In genomic region chr5:33332804-33333203, GRCh38 we compare ENCODE assay signal across 32 cellular contexts.
"Had no signal": no experiment of that assay in that cellular context is flagged by ENCODE, and none has a peak within 500 bp of the region (broad histone marks: within the 10 kb centered on the region; RNA-seq: fewer than 3 reads in every experiment).

No MANE protein-coding gene starts in this region.

- H3K36me3 Mint-ChIP-seq: activated naive CD4-positive, alpha-beta T cell treated with anti-CD3 and anti-CD28 coated beads, Interleukin-2, amount 50 U/mL, for 24 hours; activated naive CD8-positive, alpha-beta T cell treated with anti-CD3 and anti-CD28 coated beads for 36 hours; T-cell had no signal

- H3K9me3 Mint-ChIP-seq: activated B cell treated with CpG ODN at 0.5 μM for 24 hours; activated CD8-positive, alpha-beta T cell treated with anti-CD3 and anti-CD28 coated beads for 36 hours; activated naive CD4-positive, alpha-beta T cell treated with anti-CD3 and anti-CD28 coated beads for 36 hours; activated naive CD8-positive, alpha-beta T cell treated with anti-CD3 and anti-CD28 coated beads for 36 hours; activated naive CD8-positive, alpha-beta T cell treated with anti-CD3 and anti-CD28 coated beads, Interleukin-2, amount 50 U/mL, for 24 hours; activated T-cell treated with anti-CD3 and anti-CD28 coated beads, Interleukin-2, amount 50 U/mL, for 4 hours; activated T-helper 2 cell treated with anti-CD3 and anti-CD28 coated beads, Interferon-gamma antibody, Interleukin-2, Interleukin-4, amounts not matched to agents 10 μg/mL and 5 μg/mL and 100 μg/mL, durations not matched to agents 14 hours and 24 hours and 36 hours; central memory CD8-positive, alpha-beta T cell; dendritic cell treated with granulocyte-macrophage colony-stimulating factor and Interleukin-4, amounts not matched to agents 40 ng/mL and 50 ng/mL, for 4 days; endodermal cell; T-cell; T-helper 1 cell treated with Interleukin-12 subunit alpha and Interleukin-12 subunit beta and Interleukin-4 antibody, amounts not matched to agents 30 μg/mL and 1 μg/mL, for 36 hours; T-helper 2 cell treated with Interferon-gamma antibody and Interleukin-4, amounts not matched to agents 5 μg/mL and 100 μg/mL, for 36 hours had no signal

- H3K27me3 ChIP-seq: adrenal gland, ascending aorta, brain microvascular endothelial cell, esophagus muscularis mucosa, foreskin keratinocyte, gastrocnemius medialis had no signal

- H3K9me3 ChIP-seq: adrenal gland, ascending aorta, esophagus muscularis mucosa, gastrocnemius medialis had no signal

- H3K4me3 Mint-ChIP-seq: activated B cell treated with CpG ODN at 0.5 μM for 24 hours; activated CD8-positive, alpha-beta T cell treated with anti-CD3 and anti-CD28 coated beads for 36 hours; activated naive CD4-positive, alpha-beta T cell treated with anti-CD3 and anti-CD28 coated beads for 36 hours; activated naive CD4-positive, alpha-beta T cell treated with anti-CD3 and anti-CD28 coated beads, Interleukin-2, amount 50 U/mL, for 24 hours; activated naive CD8-positive, alpha-beta T cell treated with anti-CD3 and anti-CD28 coated beads for 36 hours; activated naive CD8-positive, alpha-beta T cell treated with anti-CD3 and anti-CD28 coated beads, Interleukin-2, amount 50 U/mL, for 24 hours; activated T-cell treated with anti-CD3 and anti-CD28 coated beads, Interleukin-2, amount 50 U/mL, for 4 hours; central memory CD8-positive, alpha-beta T cell; dendritic cell treated with granulocyte-macrophage colony-stimulating factor and Interleukin-4, amounts not matched to agents 40 ng/mL and 50 ng/mL, for 4 days; endodermal cell; T-cell; T-helper 1 cell treated with Interleukin-12 subunit alpha and Interleukin-12 subunit beta and Interleukin-4 antibody, amounts not matched to agents 30 μg/mL and 1 μg/mL, for 36 hours; T-helper 2 cell treated with Interferon-gamma antibody and Interleukin-4, amounts not matched to agents 5 μg/mL and 100 μg/mL, for 36 hours had no signal

- DNase-seq: activated B cell treated with CpG ODN at 0.5 μM for 24 hours; activated CD4-positive, alpha-beta T cell treated with anti-CD3 and anti-CD28 coated beads for 48 hours; activated CD4-positive, alpha-beta T cell treated with anti-CD3 and anti-CD28 coated beads, Interleukin-2, amount 50 U/mL, for 1 hour; activated CD4-positive, alpha-beta T cell treated with anti-CD3 and anti-CD28 coated beads, Interleukin-2, amount 50 U/mL, for 48 hours; activated CD8-positive, alpha-beta memory T cell treated with anti-CD3 and anti-CD28 coated beads for 24 hours; activated CD8-positive, alpha-beta T cell treated with anti-CD3 and anti-CD28 coated beads for 36 hours; activated effector memory CD4-positive, alpha-beta T cell treated with anti-CD3 and anti-CD28 coated beads, Interleukin-2, amount 50 U/mL, for 16 hours; activated naive CD4-positive, alpha-beta T cell treated with anti-CD3 and anti-CD28 coated beads for 36 hours; activated naive CD8-positive, alpha-beta T cell treated with anti-CD3 and anti-CD28 coated beads for 36 hours; activated naive CD8-positive, alpha-beta T cell treated with anti-CD3 and anti-CD28 coated beads, Interleukin-2, amount 50 U/mL, for 24 hours; activated T-cell treated with anti-CD3 and anti-CD28 coated beads, Interleukin-2, amount 50 U/mL, for 4 hours; adrenal gland; brain microvascular endothelial cell; dorsolateral prefrontal cortex; effector memory CD4-positive, alpha-beta T cell; endodermal cell; foreskin keratinocyte; gastrocnemius medialis; SW 1271; T-cell; T1000; WERI-Rb-1 had no signal

- FAIRE-seq: bronchial epithelial cell had no signal

- H3K27me3 Mint-ChIP-seq: activated naive CD4-positive, alpha-beta T cell treated with anti-CD3 and anti-CD28 coated beads, Interleukin-2, amount 50 U/mL, for 24 hours; activated naive CD8-positive, alpha-beta T cell treated with anti-CD3 and anti-CD28 coated beads for 36 hours; activated naive CD8-positive, alpha-beta T cell treated with anti-CD3 and anti-CD28 coated beads, Interleukin-2, amount 50 U/mL, for 24 hours; central memory CD8-positive, alpha-beta T cell had no signal

- H3K4me3 ChIP-seq: adrenal gland, ascending aorta, coronary artery, dorsolateral prefrontal cortex, esophagus muscularis mucosa, gastrocnemius medialis had no signal

- H3K4me1 Mint-ChIP-seq: activated B cell treated with CpG ODN at 0.5 μM for 24 hours; activated naive CD4-positive, alpha-beta T cell treated with anti-CD3 and anti-CD28 coated beads, Interleukin-2, amount 50 U/mL, for 24 hours; activated naive CD8-positive, alpha-beta T cell treated with anti-CD3 and anti-CD28 coated beads for 36 hours; activated naive CD8-positive, alpha-beta T cell treated with anti-CD3 and anti-CD28 coated beads, Interleukin-2, amount 50 U/mL, for 24 hours; central memory CD8-positive, alpha-beta T cell; endodermal cell; T-cell had no signal

- H3K27ac ChIP-seq: adrenal gland, ascending aorta, brain microvascular endothelial cell, coronary artery, dorsolateral prefrontal cortex, esophagus muscularis mucosa, foreskin keratinocyte, gastrocnemius medialis, WERI-Rb-1 had no signal

- H3K36me3 ChIP-seq: adrenal gland, ascending aorta, brain microvascular endothelial cell, esophagus muscularis mucosa, gastrocnemius medialis, WERI-Rb-1 had no signal

- H3K27ac Mint-ChIP-seq: activated B cell treated with CpG ODN at 0.5 μM for 24 hours; activated CD8-positive, alpha-beta T cell treated with anti-CD3 and anti-CD28 coated beads for 36 hours; activated naive CD4-positive, alpha-beta T cell treated with anti-CD3 and anti-CD28 coated beads for 36 hours; activated naive CD4-positive, alpha-beta T cell treated with anti-CD3 and anti-CD28 coated beads, Interleukin-2, amount 50 U/mL, for 24 hours; activated naive CD8-positive, alpha-beta T cell treated with anti-CD3 and anti-CD28 coated beads for 36 hours; activated naive CD8-positive, alpha-beta T cell treated with anti-CD3 and anti-CD28 coated beads, Interleukin-2, amount 50 U/mL, for 24 hours; activated T-helper 2 cell treated with anti-CD3 and anti-CD28 coated beads, Interferon-gamma antibody, Interleukin-2, Interleukin-4, amounts not matched to agents 10 μg/mL and 5 μg/mL and 100 μg/mL, durations not matched to agents 14 hours and 24 hours and 36 hours; dendritic cell treated with granulocyte-macrophage colony-stimulating factor and Interleukin-4, amounts not matched to agents 40 ng/mL and 50 ng/mL, for 4 days; endodermal cell; T-cell; T-helper 1 cell treated with Interleukin-12 subunit alpha and Interleukin-12 subunit beta and Interleukin-4 antibody, amounts not matched to agents 30 μg/mL and 1 μg/mL, for 36 hours; T-helper 2 cell treated with Interferon-gamma antibody and Interleukin-4, amounts not matched to agents 5 μg/mL and 100 μg/mL, for 36 hours had no signal
